In genomic region chr14:22414876-22415632, GRCh38 we compare ENCODE assay signal across 15 cellular contexts.
A peak's percentile ranks its signal among the peaks of the same experiment; 100 is the strongest.
DNase-seq lines count a peak whose midpoint lies in the region; TF ChIP-seq lines count a peak whose summit lies in the region.
"Had no signal": no experiment of that assay in that cellular context is flagged by ENCODE, and none has a peak within 500 bp of the region (broad histone marks: within the 10 kb centered on the region; RNA-seq: fewer than 3 reads in every experiment).

No MANE protein-coding gene starts in this region.

- peak overlapping the region in 2 of 3 experiments; percentile 21 to 29 for H3K27ac Mint-ChIP-seq in nephron
- H3K27ac Mint-ChIP-seq: CD4-positive, alpha-beta T cell had no signal

- peak; percentile 97 for DNase-seq in SK-N-MC (ENCODE audit: low read depth, low spot score)
- no peak for DNase-seq in NCI-H146 treated with DMSO at 0.1 percent for 48 hours (lab: John Stamatoyannopoulos, UW; ENCODE audit: unreplicated experiment)
- DNase-seq in AML-193 (lab: John Stamatoyannopoulos, UW) = no peak
- DNase-seq in WERI-Rb-1 = no peak
- DNase-seq in activated gamma-delta T cell (lab: John Stamatoyannopoulos, UW) = no peak
- DNase-seq: 8988T; BE2C; CD4-positive, alpha-beta T cell; DMS153; DMS79; GDM1 had no signal

- H3K9ac ChIP-seq in BLaER1 = no peak overlapping the region
- peak overlapping the region; percentile 71 for H3K9ac ChIP-seq in SK-N-MC (ENCODE audit: insufficient read length)

- H3K36me3 ChIP-seq in BLaER1 (no peaks in the 10 kb centered on the region), SK-N-MC (ENCODE audit: insufficient read depth, low read length) (no peaks in the 10 kb centered on the region), WERI-Rb-1 (no peaks in the 10 kb centered on the region)
- H3K36me3 ChIP-seq: BE2C, HAP-1 had no signal

- H4K20me1 ChIP-seq in BLaER1 = no peaks in the 10 kb centered on the region

- peaks cover 3% of the 10 kb centered on the region for H3K27me3 Mint-ChIP-seq in nephron (ENCODE audit: low read depth)
- H3K27me3 Mint-ChIP-seq: CD4-positive, alpha-beta T cell had no signal

- H3K27ac ChIP-seq in BLaER1 (no peak overlapping the region), SK-N-MC (peak overlapping the region; percentile 99), WERI-Rb-1 (no peak overlapping the region)
- H3K27ac ChIP-seq: C4-2B had no signal

- H3K4me3 Mint-ChIP-seq in nephron = no peak overlapping the region
- H3K4me3 Mint-ChIP-seq: CD4-positive, alpha-beta T cell had no signal

- H3K9me3 ChIP-seq in BLaER1 (no peaks in the 10 kb centered on the region), SK-N-MC (ENCODE audit: low read depth, low read length) (no peaks in the 10 kb centered on the region), WERI-Rb-1 (ENCODE audit: severe bottlenecking) (no peaks in the 10 kb centered on the region)
- H3K9me3 ChIP-seq: BE2C, HAP-1 had no signal

- peaks cover 76% of the 10 kb centered on the region for H3K4me1 ChIP-seq in BLaER1
- H3K4me1 ChIP-seq: BE2C, HAP-1 had no signal

- H3K27me3 ChIP-seq in BLaER1 (no peaks in the 10 kb centered on the region), WERI-Rb-1 (ENCODE audit: insufficient read depth, low read depth, severe bottlenecking) (peaks cover 53% of the 10 kb centered on the region)
- H3K27me3 ChIP-seq: BE2C had no signal

- peaks cover 67% of the 10 kb centered on the region for H3K4me1 Mint-ChIP-seq in nephron

- no peaks in the 10 kb centered on the region for H3K36me3 Mint-ChIP-seq in nephron (ENCODE audit: low read depth)

- H3K4me3 ChIP-seq in BLaER1 (no peak overlapping the region), SK-N-MC (peak overlapping the region; percentile 65), WERI-Rb-1 (ENCODE audit: low read depth, low read length) (no peak overlapping the region)
- H3K4me3 ChIP-seq: HAP-1 had no signal

- H3K4me2 ChIP-seq in BLaER1 = peak overlapping the region; percentile 26; the same call in 1 of the 2 replicates

- H3K9me3 Mint-ChIP-seq in nephron = peaks cover under 1% of the 10 kb centered on the region
- H3K9me3 Mint-ChIP-seq: CD4-positive, alpha-beta T cell had no signal

- TF ChIP-seq CTCF in nephron (IDR thresholded peaks at IDR 0.05; ENCODE audit: unreplicated experiment in 3 of 3) (no peak), WERI-Rb-1 (IDR thresholded peaks at IDR 0.05; ENCODE audit: low read depth, low read length) (no peak)
